11 cellular contexts compared by ENCODE assay signal in the genomic region with DNA sequence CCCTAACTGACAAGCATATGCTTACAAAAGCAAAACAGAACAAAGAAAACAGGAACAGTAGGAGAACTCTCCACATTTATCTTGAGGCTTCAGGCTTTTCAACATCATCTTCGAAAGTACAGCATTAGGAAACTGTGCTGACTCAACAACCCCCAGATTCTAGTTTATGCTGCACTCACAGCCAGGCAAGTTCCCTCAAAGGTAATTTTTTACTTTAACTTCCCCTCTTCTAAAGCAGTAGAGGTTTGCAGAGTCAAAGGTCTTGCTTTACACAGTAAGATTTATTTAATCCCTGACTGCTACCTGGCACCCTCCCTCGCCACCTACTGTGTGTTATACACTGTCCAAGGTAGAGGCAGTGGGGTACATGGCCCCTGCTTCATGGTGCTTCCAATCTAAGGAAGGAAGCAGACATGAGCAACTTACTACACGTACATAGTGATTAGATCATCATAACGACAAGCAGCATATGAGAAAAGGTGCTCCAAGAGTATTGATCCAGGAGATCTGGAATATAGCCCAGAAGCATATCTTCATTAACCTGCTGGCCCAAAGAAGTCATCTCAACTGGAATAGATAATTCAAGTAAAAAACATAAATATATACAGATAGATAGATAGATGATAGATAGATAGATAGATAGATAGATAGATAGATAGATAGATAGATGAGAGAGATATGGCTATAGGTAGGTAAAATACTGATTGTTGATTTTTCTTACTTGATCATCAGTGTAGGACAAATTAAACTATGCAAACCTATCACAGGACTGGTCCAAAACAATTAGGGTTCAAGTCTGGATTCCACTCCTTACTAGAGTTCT.
A peak's percentile ranks its signal among the peaks of the same experiment; 100 is the strongest.
DNase-seq lines count a peak whose midpoint lies in the region; ATAC-seq and TF ChIP-seq lines count a peak whose summit lies in the region.
"Had no signal": no experiment of that assay in that cellular context is flagged by ENCODE, and none has a peak within 500 bp of the region (broad histone marks: within the 10 kb centered on the region; RNA-seq: fewer than 3 reads in every experiment).

No MANE protein-coding gene starts in this region.

- no peak overlapping the region for H3K4me3 Mint-ChIP-seq in neural progenitor cell
- H3K4me3 Mint-ChIP-seq: T-helper 1 cell treated with Interleukin-12 subunit alpha and Interleukin-12 subunit beta and Interleukin-4 antibody, amounts not matched to agents 30 μg/mL and 1 μg/mL, for 36 hours had no signal

- H3K4me1 Mint-ChIP-seq in neural progenitor cell, result peaks cover 49% of the 10 kb centered on the region

- TF ChIP-seq CTCF in epithelial cell of esophagus (IDR thresholded peaks at IDR 0.05; ENCODE audit: insufficient read depth, low read depth, low read length, missing control alignments), result no peak
- no peak for TF ChIP-seq CTCF in neural progenitor cell (IDR thresholded peaks at IDR 0.05)
- no peak for TF ChIP-seq CTCF in omental fat pad (IDR thresholded peaks at IDR 0.05)

- peaks cover 31% of the 10 kb centered on the region for H3K4me1 ChIP-seq in neural progenitor cell

- H3K27me3 ChIP-seq in neural progenitor cell, result no peaks in the 10 kb centered on the region

- H3K9ac ChIP-seq in neural progenitor cell, result no peak overlapping the region

- no peaks in the 10 kb centered on the region for H3K9me3 Mint-ChIP-seq in neural progenitor cell
- H3K9me3 Mint-ChIP-seq: brain; T-helper 1 cell treated with Interleukin-12 subunit alpha and Interleukin-12 subunit beta and Interleukin-4 antibody, amounts not matched to agents 30 μg/mL and 1 μg/mL, for 36 hours had no signal

- H3K36me3 Mint-ChIP-seq in neural progenitor cell, result no peaks in the 10 kb centered on the region
- H3K36me3 Mint-ChIP-seq: brain had no signal

- H3K79me2 ChIP-seq in neural progenitor cell (ENCODE audit: low read depth), result no peaks in the 10 kb centered on the region

- ATAC-seq in GM18909 (IDR thresholded peaks at IDR 0.05; ENCODE audit: poor library complexity, unreplicated experiment), result peak; percentile 52
- ATAC-seq in omental fat pad (ENCODE audit: low FRiP score), result no peak
- ATAC-seq in GM21723 (IDR thresholded peaks at IDR 0.05; ENCODE audit: unreplicated experiment), result no peak

- H3F3A ChIP-seq in neural progenitor cell (ENCODE audit: low read depth), result peaks cover 8% of the 10 kb centered on the region

- no peak overlapping the region for H3K4me3 ChIP-seq in epithelial cell of esophagus (ENCODE audit: low read length)
- H3K4me3 ChIP-seq in neural progenitor cell, result no peak overlapping the region

- no peaks in the 10 kb centered on the region for H4K20me1 ChIP-seq in neural progenitor cell (ENCODE audit: low read depth)

- no peaks in the 10 kb centered on the region for H3K36me3 ChIP-seq in neural progenitor cell

- DNase-seq in NOMO-1 treated with dmso at 0.1 percent for 144 hours (lab: John Stamatoyannopoulos, UW; ENCODE audit: unreplicated experiment), result peak; percentile 95
- DNase-seq in epithelial cell of esophagus (ENCODE audit: low read depth), result peak; percentile 34
- DNase-seq in neural progenitor cell (ENCODE audit: low spot score), result no peak
- DNase-seq in NCI-H524 (lab: John Stamatoyannopoulos, UW), result no peak
- DNase-seq in omental fat pad (ENCODE audit: low spot score), result no peak
- DNase-seq in UCSD-AML1 (lab: John Stamatoyannopoulos, UW; ENCODE audit: unreplicated experiment), result no peak
- DNase-seq: stimulated activated CD4-positive, alpha-beta T cell treated with anti-CD3 and anti-CD28 coated beads, Interleukin-4, amount 100 ng/mL, for 4 hours had no signal

- peaks cover 2% of the 10 kb centered on the region for H3K27me3 Mint-ChIP-seq in neural progenitor cell (ENCODE audit: insufficient read depth, low read depth)
- H3K27me3 Mint-ChIP-seq: brain had no signal

- no peak overlapping the region for H3K4me2 ChIP-seq in neural progenitor cell

- no peak overlapping the region for H3K27ac ChIP-seq in neural progenitor cell

- H3K9me3 ChIP-seq in neural progenitor cell (ENCODE audit: low read depth), result no peaks in the 10 kb centered on the region

- H2AFZ ChIP-seq in neural progenitor cell (replicated peaks), result no peak overlapping the region

- peak overlapping the region; percentile 7 for H3K27ac Mint-ChIP-seq in neural progenitor cell
- H3K27ac Mint-ChIP-seq: T-helper 1 cell treated with Interleukin-12 subunit alpha and Interleukin-12 subunit beta and Interleukin-4 antibody, amounts not matched to agents 30 μg/mL and 1 μg/mL, for 36 hours had no signal

Comparison
In these comparisons a context has a peak if more than half of its experiments do, and no peak if none do; other contexts are left out.
1. DNase-seq: peak in NOMO-1 treated with dmso at 0.1 percent for 144 hours (single experiment) and epithelial cell of esophagus (single experiment); none in neural progenitor cell (single experiment), NCI-H524 (0 of 2), omental fat pad (single experiment) and UCSD-AML1 (single experiment).